29 cellular contexts compared by ENCODE assay signal in genomic region chr3:156599475-156599874, GRCh38. TPM values are rescaled to one million over a fixed set of nuclear protein-coding genes. Genes with fewer than 3 reads are reported as not detected.
DNase-seq lines count a peak whose midpoint lies in the region; FAIRE-seq and TF ChIP-seq lines count a peak whose summit lies in the region.
"Had no signal": no experiment of that assay in that cellular context is flagged by ENCODE, and none has a peak within 500 bp of the region (broad histone marks: within the 10 kb centered on the region; RNA-seq: fewer than 3 reads in every experiment).

No MANE protein-coding gene starts in this region.

- H3K79me1 ChIP-seq in mesendoderm (ENCODE audit: low read length): no peaks in the 10 kb centered on the region

- H2BK120ac ChIP-seq in mesendoderm (ENCODE audit: low read depth, low read length): no peak overlapping the region

- H3K27ac ChIP-seq in ectodermal cell (ENCODE audit: insufficient read depth, low read depth, low read length, poor library complexity, severe bottlenecking): peak overlapping the region; percentile 69
- H3K27ac ChIP-seq in mesendoderm (ENCODE audit: low read depth, low read length): no peak overlapping the region
- H3K27ac ChIP-seq: BLaER1, HL-60, PC-9 had no signal

- peaks cover 6% of the 10 kb centered on the region for H3K4me1 Mint-ChIP-seq in CD14-positive monocyte
- H3K4me1 Mint-ChIP-seq: IgD-negative memory B cell had no signal

- intact Hi-C loops in CD14-positive monocyte (cut with micrococcal nuclease): no loop called here

- H3K4me3 ChIP-seq in ectodermal cell (ENCODE audit: insufficient read depth, low read depth, low read length) (no peak overlapping the region), mesendoderm (ENCODE audit: low read length) (no peak overlapping the region)
- H3K4me3 ChIP-seq: BLaER1, HAP-1, PC-9 had no signal

- no peak overlapping the region for H3K4me2 ChIP-seq in mesendoderm (ENCODE audit: low read length)
- H3K4me2 ChIP-seq: BLaER1, PC-9 had no signal

- H4K8ac ChIP-seq in mesendoderm (ENCODE audit: low read depth, low read length): no peak overlapping the region

- H3K36me3 ChIP-seq in ectodermal cell (ENCODE audit: control insufficient read depth, insufficient read depth, low read length) (no peaks in the 10 kb centered on the region), mesendoderm (ENCODE audit: control insufficient read depth, insufficient read depth, low read length) (no peaks in the 10 kb centered on the region)
- H3K36me3 ChIP-seq: BLaER1, HAP-1 had no signal

- DNase-seq in NCI-H526 (lab: John Stamatoyannopoulos, UW): peak; percentile 12 to 17
- DNase-seq in NCI-H526 treated with DMSO at 0.1 percent for 48 hours (lab: John Stamatoyannopoulos, UW): no peak
- peak; percentile 54 for DNase-seq in mesendoderm
- peak; percentile 58 for DNase-seq in retina
- no peak for DNase-seq in CD1c-positive myeloid dendritic cell (ENCODE audit: extremely low spot score)
- DNase-seq in CD14-positive monocyte (ENCODE audit: low spot score): no peak
- DNase-seq in RCC 7860 (ENCODE audit: low spot score): no peak
- DNase-seq: 8988T; CD4-positive, alpha-beta memory T cell; COR-L47; DMS79; EL; GDM1; GOT3; HFFc6; NCI-H1048; NCI-H1694 treated with DMSO at 0.1 percent for 48 hours; NCI-H2081; NCI-H226; NCI-H510A; NCI-H774; PC-9; SHP77 treated with DMSO at 0.1 percent for 48 hours had no signal

- H3K27me3 Mint-ChIP-seq in CD14-positive monocyte (ENCODE audit: low read depth in 3 of 3): peaks cover 0 to 2% (median 2%) of the 10 kb centered on the region in 3 donors

- TF ChIP-seq CTCF in CD14-positive monocyte (IDR thresholded peaks at IDR 0.05): no peak

- H3K4me1 ChIP-seq in ectodermal cell (ENCODE audit: control insufficient read depth, insufficient read depth, low read length) (no peaks in the 10 kb centered on the region), mesendoderm (ENCODE audit: control insufficient read depth, low read depth, low read length) (peaks cover 6% of the 10 kb centered on the region)
- H3K4me1 ChIP-seq: BLaER1, HAP-1 had no signal

- H3K18ac ChIP-seq in mesendoderm (ENCODE audit: low read length): no peak overlapping the region

- WGBS in ectodermal cell, 2 experiments: 53 to 54% methylated on average over 4 of the region's 4 CpGs
- WGBS in mesendoderm (ENCODE audit: extremely low coverage, insufficient coverage, low lambda C conversion rate): no CpG with 5 or more reads among the region's 4 CpGs

- peak overlapping the region; percentile 44 for H3K9ac ChIP-seq in mesendoderm (ENCODE audit: low read length)
- H3K9ac ChIP-seq: BLaER1 had no signal

- H3K36me3 Mint-ChIP-seq in CD14-positive monocyte: no peaks in the 10 kb centered on the region
- H3K36me3 Mint-ChIP-seq: CD4-positive, alpha-beta memory T cell had no signal

- H2BK15ac ChIP-seq in mesendoderm (replicated peaks; ENCODE audit: low read depth): no peak overlapping the region

- H3K79me2 ChIP-seq in mesendoderm (ENCODE audit: control insufficient read depth, insufficient read depth, low read length): no peaks in the 10 kb centered on the region

- no peaks in the 10 kb centered on the region for H3K27me3 ChIP-seq in ectodermal cell (ENCODE audit: control insufficient read depth, insufficient read depth, low read length, poor library complexity, severe bottlenecking)
- no peaks in the 10 kb centered on the region for H3K27me3 ChIP-seq in mesendoderm (ENCODE audit: insufficient read depth, low read length, poor library complexity)
- H3K27me3 ChIP-seq: BLaER1 had no signal

- no peak overlapping the region for H3K4me3 Mint-ChIP-seq in CD14-positive monocyte
- H3K4me3 Mint-ChIP-seq: CD4-positive, alpha-beta memory T cell; HFFc6; IgD-negative memory B cell had no signal

- H3K23ac ChIP-seq in mesendoderm (ENCODE audit: low read length): no peak overlapping the region

- H2BK5ac ChIP-seq in mesendoderm (ENCODE audit: low read length): no peak overlapping the region

- peaks cover 0 to 3% (median 0%) of the 10 kb centered on the region in 7 donors for H3K9me3 Mint-ChIP-seq in CD14-positive monocyte
- H3K9me3 Mint-ChIP-seq: HFFc6 had no signal

- H4K5ac ChIP-seq in mesendoderm (ENCODE audit: low read length): no peak overlapping the region

- no peaks in the 10 kb centered on the region for H3K9me3 ChIP-seq in ectodermal cell (ENCODE audit: control insufficient read depth, low read length)
- H3K9me3 ChIP-seq: BLaER1, HAP-1 had no signal

- no peak overlapping the region for H3K4ac ChIP-seq in mesendoderm (ENCODE audit: low read depth, low read length)

- H3K27ac Mint-ChIP-seq in CD14-positive monocyte: no peak overlapping the region
- H3K27ac Mint-ChIP-seq: CD4-positive, alpha-beta memory T cell; HFFc6; IgD-negative memory B cell had no signal

- H3K56ac ChIP-seq in mesendoderm (ENCODE audit: low read length): no peak overlapping the region

- no peak overlapping the region for H2AK5ac ChIP-seq in mesendoderm (ENCODE audit: low read length)

- FAIRE-seq in RCC 7860 (lab: Jason Lieb, UNC): no peak
- FAIRE-seq: GM12891 had no signal

RNA-seq across cellular contexts. Expression of gene SSR3, which starts 44.6 kb away (rescaled TPM):
- 147 TPM for polyA plus RNA-seq in ectodermal cell (2013, experiment 1 of 4)
- 142 TPM for polyA plus RNA-seq in ectodermal cell (2013, experiment 2 of 4)
- polyA plus RNA-seq in ectodermal cell (2013, experiment 3 of 4): 131 TPM
- polyA plus RNA-seq in ectodermal cell (2013, experiment 4 of 4): 135 TPM
- polyA plus RNA-seq in mesendoderm (2013, experiment 1 of 2): 184 TPM
- 182 TPM for polyA plus RNA-seq in mesendoderm (2013, experiment 2 of 2)
- 100 to 1,000 TPM; 230 to 243 TPM for polyA plus RNA-seq in CD14-positive monocyte

Comparison
In these comparisons a context has a peak if more than half of its experiments do, and no peak if none do; other contexts are left out.
1. DNase-seq: peak in NCI-H526 (2 of 2), mesendoderm (single experiment) and retina (single experiment); none in NCI-H526 treated with DMSO at 0.1 percent for 48 hours (single experiment), CD1c-positive myeloid dendritic cell (single experiment), CD14-positive monocyte (single experiment) and RCC 7860 (single experiment).